8 cellular contexts compared by ENCODE assay signal in the genomic region with DNA sequence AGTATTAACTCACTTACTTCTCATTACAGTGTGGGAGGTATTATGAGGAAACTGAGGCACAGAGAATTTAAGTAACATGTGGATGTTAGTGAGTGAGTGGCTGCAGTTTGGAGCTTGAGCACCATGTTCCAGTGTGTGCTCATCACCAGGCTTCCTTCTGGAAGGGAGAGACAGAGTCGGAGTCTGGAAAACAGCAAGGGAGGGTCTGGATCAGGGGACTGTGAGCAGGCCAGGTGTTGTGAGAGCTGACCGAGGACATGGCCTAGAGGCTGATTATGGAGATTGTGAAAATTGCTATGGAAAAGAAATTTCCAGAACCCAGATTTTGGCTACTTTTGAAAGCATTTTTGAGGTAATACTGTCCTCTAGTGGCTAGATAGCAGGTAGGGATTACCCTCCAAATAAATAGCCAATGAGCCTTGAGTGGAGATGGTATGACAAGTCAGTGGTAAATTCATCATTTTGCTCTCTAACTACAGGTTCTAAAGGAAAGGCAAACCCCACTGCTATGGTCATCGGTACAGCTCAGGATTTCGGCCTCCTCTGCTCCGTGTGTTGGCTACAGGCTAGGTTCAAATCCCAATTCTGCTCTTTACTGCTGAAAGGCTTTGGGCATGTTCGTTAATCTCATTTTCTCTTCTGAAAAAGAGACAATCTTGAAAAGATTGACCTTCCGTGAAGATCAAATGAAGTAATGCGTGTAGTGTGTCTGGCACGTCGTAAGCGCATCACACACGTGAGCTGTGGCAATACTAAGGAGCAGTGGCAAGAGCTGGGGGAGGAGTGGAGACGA. TPM values are rescaled to one million over a fixed set of nuclear protein-coding genes. Genes with fewer than 3 reads are reported as not detected.
DNase-seq lines count a peak whose midpoint lies in the region; ATAC-seq, FAIRE-seq and TF ChIP-seq lines count a peak whose summit lies in the region.

No MANE protein-coding gene starts in this region.

- H3K27me3 ChIP-seq in GM12878 (replicated peaks in 1 of 2; ENCODE audit: control insufficient read depth in 2 of 2, insufficient read depth in 2 of 2, low read length in 1 of 2) = no peaks in the 10 kb centered on the region

- peak; percentile 99 for TF ChIP-seq RAD21 in GM12878 (IDR thresholded peaks at IDR 0.05; ENCODE audit: insufficient read depth, low read depth, low read length)

- CTCF ChIA-PET in GM12878 (lab: Yijun Ruan, JAX) = interaction anchor here (0.5 to 8.9 kb wide), 35 partner anchors 9 to 1216 kb away, joined by 3 to 144 read pairs (median 5); partner anchors contain the start of gene WARS2

- peak; percentile 82 for ATAC-seq in GM12878

- no peaks in the 10 kb centered on the region for H3K36me3 Mint-ChIP-seq in T-helper 2 cell treated with Interferon-gamma antibody and Interleukin-4, amounts not matched to agents 5 μg/mL and 100 μg/mL, for 36 hours (ENCODE audit: low read depth)

- H3K27ac Mint-ChIP-seq in T-helper 2 cell treated with Interferon-gamma antibody and Interleukin-4, amounts not matched to agents 5 μg/mL and 100 μg/mL, for 36 hours = no peak overlapping the region

- peak; percentile 13 for DNase-seq in NCI-H1092 treated with DMSO at 0.1 percent for 48 hours (lab: John Stamatoyannopoulos, UW)
- DNase-seq in NCI-H1092 (lab: John Stamatoyannopoulos, UW) = no peak
- DNase-seq in GM12878 (ENCODE audit: low read depth, low spot score) = no peak
- DNase-seq in left kidney (ENCODE audit: low read depth, low spot score) = peak; percentile 67
- no peak for DNase-seq in middle frontal gyrus (ENCODE audit: extremely low spot score, low spot score)
- no peak for DNase-seq in putamen (ENCODE audit: low spot score)
- no peak for DNase-seq in T-helper 2 cell treated with Interferon-gamma antibody and Interleukin-4, amounts not matched to agents 5 μg/mL and 100 μg/mL, for 36 hours (ENCODE audit: low spot score)

- H3K9me3 Mint-ChIP-seq in T-helper 2 cell treated with Interferon-gamma antibody and Interleukin-4, amounts not matched to agents 5 μg/mL and 100 μg/mL, for 36 hours = no peaks in the 10 kb centered on the region

- no peak overlapping the region for H3K4me3 ChIP-seq in GM12878

- H3K36me3 ChIP-seq in GM12878 (ENCODE audit: control insufficient read depth in 2 of 2, insufficient read depth in 2 of 2, low read length in 1 of 2) = no peaks in the 10 kb centered on the region

- no peak overlapping the region for H2AFZ ChIP-seq in GM12878 (ENCODE audit: control insufficient read depth, low read depth, low read length)

- SMC1A ChIA-PET in GM12878 (lab: Charles Lee; ENCODE audit: uncharacterized antibody, unreplicated experiment) = interaction anchor here (0.6 to 7.2 kb wide), 24 partner anchors 9 to 147 kb away, joined by 3 to 73 read pairs (median 8); no protein-coding TSS in a partner anchor

- intact Hi-C loops in GM12878 (cut with micrococcal nuclease; ENCODE audit: unreplicated experiment) = loop anchor here (1.0 to 10.0 kb wide), 5 partner anchors 81 to 1215 kb away; no protein-coding TSS in a partner anchor

- FAIRE-seq in GM12878 (lab: Jason Lieb, UNC) = no peak

- POLR2A ChIA-PET in GM12878 (lab: Charles Lee) = interaction anchor here (1.3 kb wide), 2 partner anchors 50 to 52 kb away, joined by 3 read pairs; no protein-coding TSS in a partner anchor

- H3K9me3 ChIP-seq in GM12878 (replicated peaks; ENCODE audit: control insufficient read depth, insufficient read depth, low read length) = no peaks in the 10 kb centered on the region

- TF ChIP-seq EP300 in GM12878 (IDR thresholded peaks at IDR 0.05; ENCODE audit: borderline replicate concordance in 1 of 2, control insufficient read depth in 1 of 2, low read depth in 2 of 2, low read length in 2 of 2) = no peak

- in situ Hi-C loops in GM12878 (cut with MboI) = loop anchor here (5.0 kb wide), 1 partner anchor 80 kb away; no protein-coding TSS in a partner anchor

- H3K27me3 Mint-ChIP-seq in T-helper 2 cell treated with Interferon-gamma antibody and Interleukin-4, amounts not matched to agents 5 μg/mL and 100 μg/mL, for 36 hours (ENCODE audit: low read depth) = peaks cover 17% of the 10 kb centered on the region

- H3K4me3 Mint-ChIP-seq in T-helper 2 cell treated with Interferon-gamma antibody and Interleukin-4, amounts not matched to agents 5 μg/mL and 100 μg/mL, for 36 hours = no peak overlapping the region

- RAD21 ChIA-PET in GM12878 (lab: Charles Lee; ENCODE audit: unreplicated experiment) = interaction anchor here (0.8 to 5.3 kb wide), 16 partner anchors 10 to 1031 kb away, joined by 3 to 63 read pairs (median 8); partner anchors contain the start of gene WARS2

- H3K4me2 ChIP-seq in GM12878 (ENCODE audit: control insufficient read depth, insufficient read depth) = no peak overlapping the region

- no TSS peak for BruUV-seq in GM12878 (replicated peaks; lab: Mats Ljungman, UMichigan)

- peaks cover 4% of the 10 kb centered on the region; the same call in 1 of the 2 replicates for H3K4me1 ChIP-seq in GM12878 (ENCODE audit: control insufficient read depth, insufficient read depth, low read length)

- 40% methylated on average over 13 of the region's 13 CpGs for WGBS in GM12878 (ENCODE audit: insufficient coverage, insufficient replicate concordance, low lambda C conversion rate, missing lambda C conversion rate)

- H3K27ac ChIP-seq in GM12878 (ENCODE audit: control insufficient read depth, insufficient read depth) = no peak overlapping the region

- no peaks in the 10 kb centered on the region for H4K20me1 ChIP-seq in GM12878 (ENCODE audit: control insufficient read depth, insufficient read depth)

- TF ChIP-seq POLR2A in GM12878 (IDR thresholded peaks at IDR 0.05; ENCODE audit: low read depth, low read length) = no peak

- no peaks in the 10 kb centered on the region for H3K4me1 Mint-ChIP-seq in T-helper 2 cell treated with Interferon-gamma antibody and Interleukin-4, amounts not matched to agents 5 μg/mL and 100 μg/mL, for 36 hours (ENCODE audit: low read depth)

- H3K9ac ChIP-seq in GM12878 (ENCODE audit: control insufficient read depth, insufficient read depth, low read length) = no peak overlapping the region

- TF ChIP-seq CTCF in LNCAP (IDR thresholded peaks at IDR 0.05) (peak; percentile 97), GM12878 (IDR thresholded peaks at IDR 0.05 in 2 of 3, conservative IDR thresholded peaks at IDR 0.05 in 1 of 3; ENCODE audit: control insufficient read depth in 2 of 3, extremely low read depth in 1 of 3, insufficient read depth in 1 of 3, low read depth in 3 of 3, low read length in 3 of 3) (peak; percentile 93 to 98 (median 94); a peak in 5 of 6 replicates)

- no peaks in the 10 kb centered on the region for H3K79me2 ChIP-seq in GM12878 (ENCODE audit: control insufficient read depth, insufficient read depth, low read length)

TF ChIP-seq in GM12878, 131 proteins besides CTCF, POLR2A, EP300 and RAD21 (continues in another document):
- TF ChIP-seq HSF1 (IDR thresholded peaks at IDR 0.05; ENCODE audit: low read depth, low read length) (peak; percentile 81; the same call in 1 of the 2 replicates), POU2F2 (IDR thresholded peaks at IDR 0.05; ENCODE audit: borderline replicate concordance, low read depth, low read length) (0 out of 3 replicates have a peak, but pooled peaks have one; percentile 47), SMC3 (IDR thresholded peaks at IDR 0.05; ENCODE audit: borderline replicate concordance, low read length) (peak; percentile 100), BACH1 (IDR thresholded peaks at IDR 0.05; ENCODE audit: borderline replicate concordance) (no peak)

RNA-seq across cellular contexts. Expression of gene HAO2, which starts 1.1 kb away (rescaled TPM):
- not detected in 2 replicates for total RNA-seq in GM12878 (2013; cell fraction: nucleolus; rRNA removed)
- total RNA-seq in GM12878 (2014; rRNA removed) (not detected in 2 replicates), GM12878 (2014; rRNA removed; fragmentation: Illumina TruSeq; extraction: Trizol) (not detected in 2 replicates), GM12878 (2021) (not detected in 2 replicates)
- not detected for polyA plus RNA-seq in GM12878 (2011; ENCODE audit: low read depth)
- polyA plus RNA-seq in GM12878 (2011; rRNA removed) (not detected in 2 replicates), GM12878 (2014; fragmentation: Illumina TruSeq; extraction: Trizol) (not detected in 2 replicates), GM12878 (2014; fragmentation: Nextera tagmentation; extraction: Ambion mirVana) (not detected), GM12878 (2014; rRNA removed) (not detected in 2 replicates), GM12878 (2016; fragmentation: Nextera tagmentation; extraction: Ambion mirVana) (not detected)
- polyA plus RNA-seq in GM12878 (2011; cell fraction: cytosol; rRNA removed) = not detected in 2 replicates
- not detected in 2 replicates for polyA plus RNA-seq in GM12878 (2011; cell fraction: nucleus; rRNA removed)
- not detected in 2 replicates for polyA plus RNA-seq in GM12878 (2012)
- not detected in 2 replicates for polyA minus RNA-seq in GM12878 (2011; rRNA and poly(A)+ RNA removed)
- polyA minus RNA-seq in GM12878 (2011; cell fraction: cytosol; rRNA and poly(A)+ RNA removed) = not detected in 2 replicates
- not detected in 2 replicates for polyA minus RNA-seq in GM12878 (2011; cell fraction: nucleus; rRNA and poly(A)+ RNA removed)

RNA-seq across cellular contexts. Expression of gene HSD3B2, which starts 47.4 kb away (rescaled TPM):
- total RNA-seq in GM12878 (2013; cell fraction: nucleolus; rRNA removed) = not detected in 2 replicates
- total RNA-seq in GM12878 (2014; rRNA removed) (not detected in 2 replicates), GM12878 (2014; rRNA removed; fragmentation: Illumina TruSeq; extraction: Trizol) (not detected in 2 replicates), GM12878 (2021) (0.45 and 0.56 TPM in 2 replicates)
- not detected for polyA plus RNA-seq in GM12878 (2011; ENCODE audit: low read depth)
- polyA plus RNA-seq in GM12878 (2011; rRNA removed) (not detected in 2 replicates), GM12878 (2014; fragmentation: Illumina TruSeq; extraction: Trizol) (not detected in 2 replicates), GM12878 (2014; fragmentation: Nextera tagmentation; extraction: Ambion mirVana) (not detected), GM12878 (2014; rRNA removed) (not detected in 2 replicates), GM12878 (2016; fragmentation: Nextera tagmentation; extraction: Ambion mirVana) (not detected)
- not detected in 2 replicates for polyA plus RNA-seq in GM12878 (2011; cell fraction: cytosol; rRNA removed)
- polyA plus RNA-seq in GM12878 (2011; cell fraction: nucleus; rRNA removed) = not detected in 2 replicates
- polyA plus RNA-seq in GM12878 (2012) = not detected in 2 replicates
- not detected in 2 replicates for polyA minus RNA-seq in GM12878 (2011; rRNA and poly(A)+ RNA removed)
- not detected in 2 replicates for polyA minus RNA-seq in GM12878 (2011; cell fraction: cytosol; rRNA and poly(A)+ RNA removed)
- polyA minus RNA-seq in GM12878 (2011; cell fraction: nucleus; rRNA and poly(A)+ RNA removed) = not detected in 2 replicates

Comparison
In these comparisons a context has a peak if more than half of its experiments do, and no peak if none do; other contexts are left out.
1. DNase-seq: peak in NCI-H1092 treated with DMSO at 0.1 percent for 48 hours (single experiment) and left kidney (single experiment); none in NCI-H1092 (single experiment), GM12878 (single experiment), middle frontal gyrus (single experiment), putamen (single experiment) and T-helper 2 cell treated with Interferon-gamma antibody and Interleukin-4, amounts not matched to agents 5 μg/mL and 100 μg/mL, for 36 hours (single experiment).